In genomic region chr16:11133344-11133921, GRCh38 we compare ENCODE assay signal across 7 cellular contexts.
DNase-seq lines count a peak whose midpoint lies in the region; ATAC-seq, FAIRE-seq and TF ChIP-seq lines count a peak whose summit lies in the region.

No MANE protein-coding gene starts in this region.

- ATAC-seq in body of pancreas: peak; percentile 87
- no peak for ATAC-seq in GM21360 (IDR thresholded peaks at IDR 0.05; ENCODE audit: unreplicated experiment)
- no peak for ATAC-seq in HG02678 (IDR thresholded peaks at IDR 0.05; ENCODE audit: unreplicated experiment)

- H3K27me3 ChIP-seq in body of pancreas (no peaks in the 10 kb centered on the region), testis (no peaks in the 10 kb centered on the region)

- 17 to 26% methylated on average over 12 of the region's 12 CpGs for WGBS in body of pancreas, 2 donors
- 47 to 51% methylated on average over 12 of the region's 12 CpGs for WGBS in testis, 2 donors

- DNase-seq in body of pancreas (peak; percentile 73 to 89 (median 87)), kidney (peak; percentile 94), testis (peak; percentile 69)
- DNase-seq in activated effector memory CD4-positive, alpha-beta T cell treated with Interleukin-2 at 50 U/mL for 16 hours: no peak

- TF ChIP-seq CTCF in body of pancreas (IDR thresholded peaks at IDR 0.05) (no peak), kidney (IDR thresholded peaks at IDR 0.05; ENCODE audit: borderline replicate concordance, extremely low read depth, insufficient read depth) (no peak), testis (IDR thresholded peaks at IDR 0.05) (no peak)

- H3K4me1 ChIP-seq in body of pancreas (peaks cover 33% of the 10 kb centered on the region), kidney (ENCODE audit: control insufficient read depth in 1 of 2, insufficient read depth in 1 of 2, low read depth in 1 of 2, low read length in 2 of 2) (peaks cover 36 to 39% of the 10 kb centered on the region in 2 donors), testis (peaks cover 8% of the 10 kb centered on the region)

- H3K9me3 ChIP-seq in KOPT-K1 (ENCODE audit: insufficient read depth, low read length, poor library complexity, severe bottlenecking) (no peaks in the 10 kb centered on the region), body of pancreas (no peaks in the 10 kb centered on the region), kidney (ENCODE audit: control insufficient read depth in 1 of 2, low read length in 2 of 2) (no peaks in the 10 kb centered on the region), testis (no peaks in the 10 kb centered on the region)

- H3K9ac ChIP-seq in kidney (ENCODE audit: low read length in 2 of 2): peak overlapping the region in 1 of 2 donors; percentile 61

- TF ChIP-seq POLR2A in body of pancreas (IDR thresholded peaks at IDR 0.05) (no peak), testis (IDR thresholded peaks at IDR 0.05) (no peak)

- FAIRE-seq in kidney (lab: Jason Lieb, UNC): no peak

- H3K4me3 ChIP-seq in body of pancreas (no peak overlapping the region), kidney (ENCODE audit: low read length in 2 of 2) (no peak overlapping the region), testis (no peak overlapping the region)

- 0 out of 2 replicates have a peak, but pooled peaks cover 15% of the 10 kb centered on the region for H3K36me3 ChIP-seq in KOPT-K1 (ENCODE audit: insufficient read depth, low read length)
- no peaks in the 10 kb centered on the region for H3K36me3 ChIP-seq in body of pancreas (replicated peaks in 1 of 2; ENCODE audit: insufficient read depth in 1 of 2, low read depth in 2 of 2)
- H3K36me3 ChIP-seq in kidney (ENCODE audit: control insufficient read depth in 1 of 2, insufficient read depth in 2 of 2, low read length in 2 of 2): no peaks in the 10 kb centered on the region
- H3K36me3 ChIP-seq in testis (ENCODE audit: low read depth, missing control alignments): no peaks in the 10 kb centered on the region

- intact Hi-C loops in body of pancreas (cut with DNase I): no loop called here
- intact Hi-C loops in kidney (cut with DNase I): no loop called here
- intact Hi-C loops in testis (cut with DNase I; ENCODE audit: low total_unique reads): no loop called here

- H3K27ac ChIP-seq in KOPT-K1 (ENCODE audit: low read depth, low read length, poor library complexity, severe bottlenecking) (peak overlapping the region; percentile 10), body of pancreas (peak overlapping the region; percentile 33 to 82 (median 63)), kidney (ENCODE audit: low read depth in 2 of 2, low read length in 2 of 2) (peak overlapping the region; percentile 59 to 81), testis (peak overlapping the region in 1 of 2 donors; percentile 1)
